1 cellular context compared by ENCODE assay signal in the genomic region with DNA sequence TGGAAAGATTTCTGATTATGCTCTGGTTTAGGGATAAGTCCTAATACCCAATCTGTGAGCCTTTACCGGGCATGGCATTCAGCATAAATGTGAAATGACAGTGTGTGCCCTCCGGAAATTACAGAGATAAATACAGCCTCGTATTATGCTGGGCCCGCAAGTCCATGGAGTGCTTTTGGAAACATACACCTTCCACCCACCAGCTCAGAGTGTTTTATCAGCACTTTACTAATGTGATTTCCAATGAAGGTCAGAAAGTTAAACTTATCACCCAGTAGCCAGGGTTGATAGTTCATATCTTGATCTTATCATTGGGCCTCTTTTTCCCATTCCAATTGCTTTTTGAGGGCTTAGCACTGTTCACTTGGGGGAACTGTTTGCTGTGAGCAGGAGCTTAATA.
TF ChIP-seq lines count a peak whose summit lies in the region.

No MANE protein-coding gene starts in this region.

TF ChIP-seq in H1, 55 proteins besides CTCF, POLR2A, EP300 and RAD21 (continued from another document):
- TF ChIP-seq TAF1 (IDR thresholded peaks at IDR 0.05; ENCODE audit: low read depth, low read length) (no peak), HDAC6 (IDR thresholded peaks at IDR 0.05; ENCODE audit: low read depth, low read length) (no peak), YY1 (IDR thresholded peaks at IDR 0.05; ENCODE audit: low read depth, low read length) (no peak), HDAC2 (IDR thresholded peaks at IDR 0.05; ENCODE audit: borderline replicate concordance in 1 of 2, low read depth in 2 of 2, low read length in 2 of 2) (no peak), RBBP5 (IDR thresholded peaks at IDR 0.05; ENCODE audit: borderline replicate concordance, low read depth, low read length) (no peak)
